ENCODE assay signal across 21 cellular contexts in genomic region chr11:130534525-130534924, GRCh38.
"Had no signal": no experiment of that assay in that cellular context is flagged by ENCODE, and none has a peak within 500 bp of the region (broad histone marks: within the 10 kb centered on the region; RNA-seq: fewer than 3 reads in every experiment).

No MANE protein-coding gene starts in this region.

- H3K36me3 ChIP-seq: heart right ventricle, neutrophil, right atrium auricular region, sigmoid colon, stomach, thoracic aorta had no signal

- H3K27me3 ChIP-seq: heart right ventricle, neutrophil, right atrium auricular region, sigmoid colon, stomach had no signal

- H3K4me3 ChIP-seq: dorsolateral prefrontal cortex, heart right ventricle, lung, right atrium auricular region, sigmoid colon, skin epidermis, stomach, thoracic aorta had no signal

- DNase-seq: cortex of kidney; dorsolateral prefrontal cortex; effector memory CD4-positive, alpha-beta T cell; heart right ventricle; islet precursor cell; left cardiac atrium; left ventricle myocardium superior; mesenchymal stem cell; midbrain; sigmoid colon; stimulated activated naive CD4-positive, alpha-beta T cell; stomach; substantia nigra; trophoblast cell had no signal

- ATAC-seq: esophagus mucosa; heart right ventricle; left cardiac atrium; left ventricle myocardium superior; natural killer cell treated with Interleukin-12 subunit alpha and Interleukin-12 subunit beta and Interleukin-15 and Interleukin-18, amount 100 ng/mL, for 72 hours had no signal

- H3K9me3 ChIP-seq: heart right ventricle, neutrophil, right atrium auricular region, sigmoid colon, stomach, thoracic aorta had no signal

- H3K27ac ChIP-seq: dorsolateral prefrontal cortex, heart right ventricle, neutrophil, right atrium auricular region, sigmoid colon, skin epidermis, stomach, thoracic aorta had no signal
